Comparison of ENCODE assay signal across 1 cellular context in the genomic region with DNA sequence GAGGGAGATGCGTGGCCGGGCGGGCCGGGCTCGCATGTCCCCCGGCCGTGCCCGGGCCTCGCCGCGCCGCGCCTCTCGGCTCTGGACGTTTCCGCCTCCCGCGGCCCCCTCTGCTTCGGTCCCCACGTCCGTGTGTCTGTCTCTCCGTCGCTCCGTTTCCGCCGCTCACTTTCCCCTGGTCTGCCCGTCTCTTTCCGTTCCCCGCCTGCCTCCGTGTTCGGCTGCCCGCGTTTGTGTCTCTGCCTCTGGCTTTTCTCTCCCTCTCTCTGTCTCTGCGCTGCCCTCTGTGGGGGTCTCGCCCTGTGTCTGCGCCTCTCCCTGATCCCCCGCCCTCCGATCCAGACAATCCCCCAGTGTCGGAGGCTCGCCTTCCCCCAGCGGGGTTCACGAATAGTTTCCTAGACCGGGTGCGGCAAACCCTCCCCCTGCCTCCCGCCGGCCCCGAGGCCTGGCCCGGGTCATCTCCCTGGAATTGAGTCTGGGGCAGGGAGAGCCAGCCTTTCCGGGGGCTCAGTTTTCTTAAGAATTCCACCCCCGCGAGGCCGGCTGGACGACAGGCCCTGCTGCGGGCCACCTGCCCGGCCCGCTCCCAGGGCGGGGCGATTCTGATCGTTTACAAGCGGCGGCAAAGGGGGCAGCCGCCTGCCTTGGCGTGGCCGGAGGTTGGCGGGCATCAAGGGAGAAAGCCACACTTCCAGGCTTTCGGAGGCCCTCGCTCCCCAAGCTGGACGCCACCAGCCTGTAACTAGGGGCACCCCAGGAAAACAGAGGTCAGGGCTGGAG.
TF ChIP-seq lines count a peak whose summit lies in the region.

No MANE protein-coding gene starts in this region.

TF ChIP-seq in GM23338, 12 proteins besides CTCF, POLR2A, EP300 and RAD21 (continued from another document):
- TF ChIP-seq, protein P1, sequence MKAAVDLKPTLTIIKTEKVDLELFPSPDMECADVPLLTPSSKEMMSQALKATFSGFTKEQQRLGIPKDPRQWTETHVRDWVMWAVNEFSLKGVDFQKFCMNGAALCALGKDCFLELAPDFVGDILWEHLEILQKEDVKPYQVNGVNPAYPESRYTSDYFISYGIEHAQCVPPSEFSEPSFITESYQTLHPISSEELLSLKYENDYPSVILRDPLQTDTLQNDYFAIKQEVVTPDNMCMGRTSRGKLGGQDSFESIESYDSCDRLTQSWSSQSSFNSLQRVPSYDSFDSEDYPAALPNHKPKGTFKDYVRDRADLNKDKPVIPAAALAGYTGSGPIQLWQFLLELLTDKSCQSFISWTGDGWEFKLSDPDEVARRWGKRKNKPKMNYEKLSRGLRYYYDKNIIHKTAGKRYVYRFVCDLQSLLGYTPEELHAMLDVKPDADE (IDR thresholded peaks at IDR 0.05) = no peak
- TF ChIP-seq EZH2 (IDR thresholded peaks at IDR 0.05; ENCODE audit: low read depth, unreplicated experiment) (peak; percentile 90), STAT1 (IDR thresholded peaks at IDR 0.05; ENCODE audit: unreplicated experiment) (no peak), JUNB (IDR thresholded peaks at IDR 0.05; ENCODE audit: unreplicated experiment) (no peak)
